Comparison of ENCODE assay signal across 19 cellular contexts in the genomic region with DNA sequence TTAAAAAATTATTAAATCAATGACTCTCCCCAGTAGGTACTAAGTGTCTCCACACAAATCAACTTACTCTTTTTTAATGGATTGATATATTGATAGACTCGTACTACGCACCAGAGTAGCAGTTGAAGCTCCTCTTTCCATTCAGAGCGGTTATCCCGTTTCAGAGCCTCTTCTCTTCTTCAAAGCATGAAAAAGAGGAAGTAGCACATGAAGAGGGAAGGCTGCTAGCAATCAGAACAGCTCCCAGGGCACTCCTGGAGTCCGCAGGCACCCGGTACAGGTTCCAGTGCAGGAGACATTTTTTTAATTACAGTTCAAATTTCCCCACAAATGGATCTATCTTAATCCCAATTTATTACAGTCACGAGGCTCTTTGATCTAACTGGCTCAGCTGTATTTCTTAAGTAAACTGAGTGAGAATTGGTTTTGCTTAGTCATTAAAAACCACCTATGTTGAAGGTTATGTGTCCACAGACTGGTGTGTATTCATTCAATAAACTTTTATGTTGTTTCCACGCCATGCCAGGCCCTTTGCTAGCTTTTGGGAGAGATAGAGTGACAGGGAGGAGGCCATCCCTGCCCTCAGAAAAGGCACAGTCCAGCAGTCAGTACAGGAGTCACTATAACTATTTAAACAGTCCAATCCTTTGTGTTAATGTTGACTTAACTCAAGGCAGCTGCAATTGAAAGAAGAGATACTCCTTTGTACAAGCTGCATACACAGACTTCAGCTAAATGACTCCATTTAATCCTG. TPM values are rescaled to one million over a fixed set of nuclear protein-coding genes. Genes with fewer than 3 reads are reported as not detected.
DNase-seq lines count a peak whose midpoint lies in the region; ATAC-seq, FAIRE-seq and TF ChIP-seq lines count a peak whose summit lies in the region.
"Had no signal": no experiment of that assay in that cellular context is flagged by ENCODE, and none has a peak within 500 bp of the region (broad histone marks: within the 10 kb centered on the region; RNA-seq: fewer than 3 reads in every experiment).

No MANE protein-coding gene starts in this region.

- no peaks in the 10 kb centered on the region for H3K27me3 ChIP-seq in small intestine (ENCODE audit: control insufficient read depth in 2 of 2, insufficient read depth in 2 of 2, low read length in 2 of 2)
- H3K27me3 ChIP-seq in gastrocnemius medialis: peaks cover 0 to 12% (median 11%) of the 10 kb centered on the region in 3 donors

- in situ Hi-C loops in gastrocnemius medialis (cut with MboI; ENCODE audit: low sequenced_read_pairs in 4 of 4): no loop called here

- H3K4me3 ChIP-seq in small intestine (ENCODE audit: low read depth in 1 of 2, low read length in 2 of 2) (no peak overlapping the region), gastrocnemius medialis (no peak overlapping the region)
- H3K4me3 ChIP-seq: SJCRH30 had no signal

- H3K9me3 ChIP-seq in small intestine (ENCODE audit: control insufficient read depth, low read depth) (no peaks in the 10 kb centered on the region), gastrocnemius medialis (no peaks in the 10 kb centered on the region)
- H3K9me3 ChIP-seq: neutrophil, SJCRH30 had no signal

- WGBS in small intestine, 3 donors: 22 to 45% (median 22%) methylated on average over 8 of the region's 8 CpGs

- H3K36me3 ChIP-seq in small intestine (ENCODE audit: control insufficient read depth in 2 of 2, insufficient read depth in 2 of 2, low read length in 2 of 2) (no peaks in the 10 kb centered on the region), gastrocnemius medialis (no peaks in the 10 kb centered on the region)
- H3K36me3 ChIP-seq: neutrophil, SJCRH30 had no signal

- no peaks in the 10 kb centered on the region for H3K4me1 ChIP-seq in small intestine (ENCODE audit: control insufficient read depth in 2 of 2, insufficient read depth in 1 of 2, low read depth in 1 of 2, low read length in 1 of 2)
- H3K4me1 ChIP-seq in gastrocnemius medialis: no peaks in the 10 kb centered on the region

- no peak for TF ChIP-seq POLR2A in gastrocnemius medialis (IDR thresholded peaks at IDR 0.05)

- ATAC-seq in sciatic nerve: peak; percentile 52
- ATAC-seq in gastrocnemius medialis: no peak
- ATAC-seq: activated CD4-positive, alpha-beta T cell treated with anti-CD3 and anti-CD28 coated beads for 36 hours had no signal

- DNase-seq in NCI-H1092 treated with DMSO at 0.1 percent for 48 hours (lab: John Stamatoyannopoulos, UW) (peak; percentile 42), NCI-H1092 (lab: John Stamatoyannopoulos, UW) (no peak), MV-4-11 (lab: John Stamatoyannopoulos, UW) (peak; percentile 68), SIG-M5 (lab: John Stamatoyannopoulos, UW) (peak; percentile 6), sciatic nerve (ENCODE audit: low spot score) (no peak), small intestine (no peak), gastrocnemius medialis (no peak)
- no peak for DNase-seq in stimulated activated naive CD4-positive, alpha-beta T cell treated with Interleukin-2 at 50 U/mL for 16 hours (lab: John Stamatoyannopoulos, UW)
- DNase-seq: activated CD4-positive, alpha-beta T cell treated with anti-CD3 and anti-CD28 coated beads for 36 hours; aorta; mammary epithelial cell; SJCRH30 had no signal

- TF ChIP-seq CTCF in gastrocnemius medialis (IDR thresholded peaks at IDR 0.05 in 4 of 5, conservative IDR thresholded peaks at IDR 0.05 in 1 of 5): no peak

- intact Hi-C loops in sciatic nerve (cut with DNase I) (no loop called here), gastrocnemius medialis (cut with DNase I; ENCODE audit: low total_unique reads) (no loop called here)

- H3K27ac ChIP-seq in small intestine (ENCODE audit: low read depth in 1 of 2, low read length in 1 of 2): no peak overlapping the region
- H3K27ac ChIP-seq in gastrocnemius medialis: no peak overlapping the region
- H3K27ac ChIP-seq: 22Rv1, neutrophil, SJCRH30 had no signal

- FAIRE-seq in small intestine (lab: Jason Lieb, UNC): no peak
- FAIRE-seq: D721Med had no signal

RNA-seq across cellular contexts. Expression of a gene that starts 32.1 kb away (rescaled TPM):
- total RNA-seq in sciatic nerve: 0.53 TPM
- polyA plus RNA-seq in small intestine: under 1 TPM in 2 of 3 donors, not detected in 1; under 0.01 to 0.07 TPM
- total RNA-seq in gastrocnemius medialis: not detected
- total RNA-seq: activated T-helper 1 cell treated with anti-CD3 and anti-CD28 coated beads, Interleukin-12 subunit alpha, Interleukin-12 subunit beta, Interleukin-2, Interleukin-4 antibody, amounts not matched to agents 30 ng/mL and 10 ng/mL and 1 ng/mL, durations not matched to agents 14 hours and 24 hours and 36 hours; fibroblast of lung; LHCN-M2; mammary epithelial cell; NCI-H460 had no signal
- polyA plus RNA-seq: aorta, fibroblast of lung, mammary epithelial cell had no signal

Comparison
In these comparisons a context has a peak if more than half of its experiments do, and no peak if none do; other contexts are left out.
1. DNase-seq: peak in NCI-H1092 treated with DMSO at 0.1 percent for 48 hours (single experiment), MV-4-11 (single experiment) and SIG-M5 (single experiment); none in NCI-H1092 (single experiment), sciatic nerve (single experiment), small intestine (single experiment), stimulated activated naive CD4-positive, alpha-beta T cell treated with Interleukin-2 at 50 U/mL for 16 hours (single experiment) and gastrocnemius medialis (0 of 2).